ENCODE assay signal across 15 cellular contexts in genomic region chr1:3236955-3237354, GRCh38.
DNase-seq lines count a peak whose midpoint lies in the region; ATAC-seq and TF ChIP-seq lines count a peak whose summit lies in the region.
"Had no signal": no experiment of that assay in that cellular context is flagged by ENCODE, and none has a peak within 500 bp of the region (broad histone marks: within the 10 kb centered on the region; RNA-seq: fewer than 3 reads in every experiment).

No MANE protein-coding gene starts in this region.

- H4K20me1 ChIP-seq in osteoblast (ENCODE audit: insufficient read depth, low read length) = no peaks in the 10 kb centered on the region

- H3K4me3 ChIP-seq in osteoblast (ENCODE audit: insufficient read depth, low read length) (no peak overlapping the region), thyroid gland (replicated peaks in 1 of 3) (no peak overlapping the region), vagina (no peak overlapping the region)
- H3K4me3 ChIP-seq: GM23248 had no signal

- H3K4me2 ChIP-seq in osteoblast (ENCODE audit: insufficient read depth, low read length) = no peak overlapping the region

- H3K27ac ChIP-seq in cingulate gyrus (ENCODE audit: low read depth, low read length) = peak overlapping the region; percentile 10
- H3K27ac ChIP-seq in osteoblast (ENCODE audit: low read depth, low read length) = no peak overlapping the region
- H3K27ac ChIP-seq in thyroid gland = peak overlapping the region in 2 of 3 donors; percentile 53 to 70
- H3K27ac ChIP-seq in vagina = no peak overlapping the region
- H3K27ac ChIP-seq: GM23248 had no signal

- DNase-seq in osteoblast (ENCODE audit: insufficient read length, low spot score, missing footprints) (peak; percentile 85), thyroid gland (no peak), vagina (ENCODE audit: extremely low spot score in 2 of 2) (no peak), SW480 (ENCODE audit: low spot score) (no peak)
- DNase-seq: Calu3; CD4-positive, alpha-beta memory T cell; COR-L47; DMS53; DMS79 treated with DMSO at 0.1 percent for 48 hours; GF-D8; GM23248; H7; HCEC 1CT had no signal

- H3K9me3 ChIP-seq in osteoblast (ENCODE audit: low read depth, low read length) (no peaks in the 10 kb centered on the region), thyroid gland (no peaks in the 10 kb centered on the region), vagina (no peaks in the 10 kb centered on the region)

- intact Hi-C loops in thyroid gland (cut with DNase I) = no loop called here
- intact Hi-C loops in vagina (cut with DNase I) = no loop called here

- no peak for ATAC-seq in GM21723 (IDR thresholded peaks at IDR 0.05; ENCODE audit: unreplicated experiment)

- WGBS in thyroid gland, 2 donors = 93% methylated on average over 5 to 7 of the region's 7 CpGs

- TF ChIP-seq POLR2A in thyroid gland (IDR thresholded peaks at IDR 0.05) (no peak), vagina (IDR thresholded peaks at IDR 0.05) (no peak)

- no peaks in the 10 kb centered on the region for H3K4me1 ChIP-seq in osteoblast (ENCODE audit: insufficient read depth, low read length)
- peaks cover 56 to 63% of the 10 kb centered on the region in 2 donors for H3K4me1 ChIP-seq in thyroid gland
- no peaks in the 10 kb centered on the region for H3K4me1 ChIP-seq in vagina

- H3K79me2 ChIP-seq in osteoblast (ENCODE audit: insufficient read depth, low read length) = no peaks in the 10 kb centered on the region

- H3K36me3 ChIP-seq in osteoblast (ENCODE audit: insufficient read depth, low read length) = no peaks in the 10 kb centered on the region
- no peaks in the 10 kb centered on the region for H3K36me3 ChIP-seq in thyroid gland
- H3K36me3 ChIP-seq in vagina = no peaks in the 10 kb centered on the region

- no peak for TF ChIP-seq CTCF in osteoblast (IDR thresholded peaks at IDR 0.05; ENCODE audit: extremely low read depth, low read depth, low read length)
- TF ChIP-seq CTCF in thyroid gland (IDR thresholded peaks at IDR 0.05) = no peak
- TF ChIP-seq CTCF in vagina (IDR thresholded peaks at IDR 0.05) = no peak

- H2AFZ ChIP-seq in osteoblast (ENCODE audit: low read length) = no peak overlapping the region
- H2AFZ ChIP-seq: GM23248 had no signal

- H3K27me3 ChIP-seq in osteoblast (ENCODE audit: insufficient read depth, low read length) (no peaks in the 10 kb centered on the region), thyroid gland (no peaks in the 10 kb centered on the region), vagina (no peaks in the 10 kb centered on the region)

Comparison
In these comparisons a context has a peak if more than half of its experiments do, and no peak if none do; other contexts are left out.
1. H3K27ac ChIP-seq: peak in cingulate gyrus (single experiment) and thyroid gland (2 of 3); none in osteoblast (single experiment) and vagina (single experiment).